In genomic region chr16:85899444-85899843, GRCh38 we compare ENCODE assay signal across 10 cellular contexts. TPM values are rescaled to one million over a fixed set of nuclear protein-coding genes. Genes with fewer than 3 reads are reported as not detected.
A peak's percentile ranks its signal among the peaks of the same experiment; 100 is the strongest.
DNase-seq lines count a peak whose midpoint lies in the region; ATAC-seq and TF ChIP-seq lines count a peak whose summit lies in the region.
"Had no signal": no experiment of that assay in that cellular context is flagged by ENCODE, and none has a peak within 500 bp of the region (broad histone marks: within the 10 kb centered on the region; RNA-seq: fewer than 3 reads in every experiment).

No MANE protein-coding gene starts in this region.

- H3K9me3 Mint-ChIP-seq in activated naive CD4-positive, alpha-beta T cell treated with anti-CD3 and anti-CD28 coated beads, Interleukin-2, amount 10 ng/mL, durations not matched to agents 7 days and 5 days, result no peaks in the 10 kb centered on the region
- H3K9me3 Mint-ChIP-seq in activated naive CD8-positive, alpha-beta T cell treated with anti-CD3 and anti-CD28 coated beads, Interleukin-2, amount 50 U/mL, for 24 hours, result no peaks in the 10 kb centered on the region
- no peaks in the 10 kb centered on the region for H3K9me3 Mint-ChIP-seq in mesothelial cell of epicardium

- no peak for TF ChIP-seq EP300 in tibial nerve (IDR thresholded peaks at IDR 0.05)

- peaks cover 62% of the 10 kb centered on the region for H3K4me1 Mint-ChIP-seq in activated naive CD4-positive, alpha-beta T cell treated with anti-CD3 and anti-CD28 coated beads, Interleukin-2, amount 10 ng/mL, durations not matched to agents 7 days and 5 days
- peaks cover 71% of the 10 kb centered on the region for H3K4me1 Mint-ChIP-seq in activated naive CD8-positive, alpha-beta T cell treated with anti-CD3 and anti-CD28 coated beads, Interleukin-2, amount 50 U/mL, for 24 hours
- peaks cover 14% of the 10 kb centered on the region for H3K4me1 Mint-ChIP-seq in mesothelial cell of epicardium

- 14 to 25% methylated on average over 7 of the region's 7 CpGs for WGBS in tibial nerve, 2 donors

- TF ChIP-seq CTCF in mesothelial cell of epicardium (IDR thresholded peaks at IDR 0.05; ENCODE audit: unreplicated experiment), result no peak
- TF ChIP-seq CTCF in tibial nerve (IDR thresholded peaks at IDR 0.05), result no peak

- no peak for ATAC-seq in activated naive CD8-positive, alpha-beta T cell treated with anti-CD3 and anti-CD28 coated beads, Interleukin-2, amount 50 U/mL, for 24 hours
- no peak for ATAC-seq in GM21360 (IDR thresholded peaks at IDR 0.05; ENCODE audit: unreplicated experiment)

- peak overlapping the region; percentile 75 for H3K27ac Mint-ChIP-seq in activated naive CD4-positive, alpha-beta T cell treated with anti-CD3 and anti-CD28 coated beads, Interleukin-2, amount 10 ng/mL, durations not matched to agents 7 days and 5 days
- peak overlapping the region; percentile 91 for H3K27ac Mint-ChIP-seq in activated naive CD8-positive, alpha-beta T cell treated with anti-CD3 and anti-CD28 coated beads, Interleukin-2, amount 50 U/mL, for 24 hours
- H3K27ac Mint-ChIP-seq in mesothelial cell of epicardium, result no peak overlapping the region

- no peaks in the 10 kb centered on the region for H3K36me3 ChIP-seq in tibial nerve

- no peak for DNase-seq in activated naive CD4-positive, alpha-beta T cell treated with anti-CD3 and anti-CD28 coated beads, Interleukin-2, amount 10 ng/mL, durations not matched to agents 7 days and 5 days
- DNase-seq in activated naive CD4-positive, alpha-beta T cell (lab: John Stamatoyannopoulos, UW), result no peak
- DNase-seq in activated naive CD8-positive, alpha-beta T cell treated with anti-CD3 and anti-CD28 coated beads, Interleukin-2, amount 50 U/mL, for 24 hours, result no peak
- DNase-seq in mesothelial cell of epicardium (ENCODE audit: low spot score in 2 of 2, unreplicated experiment in 2 of 2), result no peak
- DNase-seq in tibial nerve (ENCODE audit: low spot score in 2 of 2), result no peak
- no peak for DNase-seq in activated CD4-positive, alpha-beta T cell treated with anti-CD3 and anti-CD28 coated beads for 48 hours
- no peak for DNase-seq in NCI-H1048 (lab: John Stamatoyannopoulos, UW)
- DNase-seq: kidney glomerular epithelial cell had no signal

- peaks cover 0 to 33% of the 10 kb centered on the region in 2 donors for H3K27me3 ChIP-seq in tibial nerve

- no peak for TF ChIP-seq POLR2A in tibial nerve (IDR thresholded peaks at IDR 0.05)

- CTCF ChIA-PET in activated naive CD4-positive, alpha-beta T cell treated with anti-CD3 and anti-CD28 coated beads, Interleukin-2, amount 10 ng/mL, durations not matched to agents 7 days and 5 days (lab: Charles Lee), result interaction anchor here (0.9 to 3.1 kb wide), 5 partner anchors 78 to 90 kb away, joined by 3 to 12 read pairs (median 5); no protein-coding TSS in a partner anchor

- peak overlapping the region; percentile 86 for H3K4me3 Mint-ChIP-seq in activated naive CD4-positive, alpha-beta T cell treated with anti-CD3 and anti-CD28 coated beads, Interleukin-2, amount 10 ng/mL, durations not matched to agents 7 days and 5 days
- H3K4me3 Mint-ChIP-seq in activated naive CD8-positive, alpha-beta T cell treated with anti-CD3 and anti-CD28 coated beads, Interleukin-2, amount 50 U/mL, for 24 hours, result peak overlapping the region; percentile 94
- H3K4me3 Mint-ChIP-seq in mesothelial cell of epicardium, result peak overlapping the region; percentile 71

- peaks cover 0 to 42% (median 7%) of the 10 kb centered on the region in 4 donors for H3K4me1 ChIP-seq in tibial nerve

- H3K4me3 ChIP-seq in tibial nerve, result peak overlapping the region; percentile 38 to 74 (median 55)

- H3K9me3 ChIP-seq in tibial nerve, result no peaks in the 10 kb centered on the region

- peak overlapping the region in 3 of 4 donors; percentile 77 to 83 (median 78) for H3K27ac ChIP-seq in tibial nerve

- peaks cover 19% of the 10 kb centered on the region for H3K36me3 Mint-ChIP-seq in activated naive CD4-positive, alpha-beta T cell treated with anti-CD3 and anti-CD28 coated beads, Interleukin-2, amount 10 ng/mL, durations not matched to agents 7 days and 5 days
- peaks cover 52% of the 10 kb centered on the region for H3K36me3 Mint-ChIP-seq in activated naive CD8-positive, alpha-beta T cell treated with anti-CD3 and anti-CD28 coated beads, Interleukin-2, amount 50 U/mL, for 24 hours (ENCODE audit: low read depth)
- H3K36me3 Mint-ChIP-seq in mesothelial cell of epicardium, result peaks cover under 1% of the 10 kb centered on the region

- H3K27me3 Mint-ChIP-seq in activated naive CD4-positive, alpha-beta T cell treated with anti-CD3 and anti-CD28 coated beads, Interleukin-2, amount 10 ng/mL, durations not matched to agents 7 days and 5 days, result peaks cover 23% of the 10 kb centered on the region
- H3K27me3 Mint-ChIP-seq in activated naive CD8-positive, alpha-beta T cell treated with anti-CD3 and anti-CD28 coated beads, Interleukin-2, amount 50 U/mL, for 24 hours, result no peaks in the 10 kb centered on the region
- peaks cover 65% of the 10 kb centered on the region for H3K27me3 Mint-ChIP-seq in mesothelial cell of epicardium (ENCODE audit: low read depth)

RNA-seq across cellular contexts. Expression of gene IRF8, which starts 0.5 kb away (rescaled TPM):
- total RNA-seq in mesothelial cell of epicardium, result 5.8 to 7.8 TPM (median 5.8 TPM) in 3 replicates
- 10 to 100 TPM; 20.5 to 30.3 (median 22.7) TPM for total RNA-seq in tibial nerve
- total RNA-seq: RPMI7951 had no signal
